29 cellular contexts compared by ENCODE assay signal in the genomic region with DNA sequence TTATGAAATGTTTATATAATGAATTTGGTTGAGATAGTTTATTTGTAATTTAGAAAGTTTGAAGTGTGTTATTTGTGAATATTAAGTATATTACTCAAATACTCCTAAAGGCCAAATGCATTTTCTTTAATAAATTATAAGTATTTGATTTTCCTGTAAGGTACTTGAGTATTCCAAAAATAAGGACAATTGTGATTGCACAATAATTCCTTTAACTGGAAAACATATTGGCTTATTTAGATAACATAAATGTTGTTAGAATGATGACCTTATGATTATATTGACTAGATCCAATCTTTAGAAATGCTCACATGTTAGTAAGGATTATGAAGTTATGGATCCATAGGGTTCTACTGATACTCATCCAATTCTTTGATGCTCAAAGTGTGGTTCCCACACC.
"Had no signal": no experiment of that assay in that cellular context is flagged by ENCODE, and none has a peak within 500 bp of the region (broad histone marks: within the 10 kb centered on the region; RNA-seq: fewer than 3 reads in every experiment).

No MANE protein-coding gene starts in this region.

- DNase-seq: activated CD4-positive, alpha-beta memory T cell treated with anti-CD3 and anti-CD28 coated beads, Interleukin-2, amount 10 ng/mL, durations not matched to agents 7 days and 5 days; activated CD4-positive, alpha-beta T cell treated with anti-CD3 and anti-CD28 coated beads for 1 hour; activated CD4-positive, alpha-beta T cell treated with anti-CD3 and anti-CD28 coated beads for 4 hours; activated CD4-positive, alpha-beta T cell treated with anti-CD3 and anti-CD28 coated beads, Interleukin-2, amount 10 ng/mL, durations not matched to agents 7 days and 5 days; activated CD4-positive, alpha-beta T cell treated with anti-CD3 and anti-CD28 coated beads, Interleukin-2, amount 50 U/mL, for 4 hours; activated CD8-positive, alpha-beta memory T cell treated with anti-CD3 and anti-CD28 coated beads, Interleukin-2, amount 50 U/mL, for 48 hours; activated gamma-delta T cell; activated naive CD4-positive, alpha-beta T cell treated with anti-CD3 and anti-CD28 coated beads, Interleukin-2, amount 50 U/mL, for 16 hours; activated naive CD4-positive, alpha-beta T cell treated with Interleukin-2 at 50 U/mL for 16 hours; activated T-cell treated with anti-CD3 and anti-CD28 coated beads for 4 hours; activated T-cell treated with anti-CD3 and anti-CD28 coated beads, Interleukin-2, amount 50 U/mL, for 24 hours; activated T-cell treated with anti-CD3 and anti-CD28 coated beads, Interleukin-2, amount 50 U/mL, for 72 hours; amniotic stem cell; anterior cingulate cortex; brain microvascular endothelial cell; cortex of kidney; dermis blood vessel endothelial cell; effector CD4-positive, alpha-beta T cell; effector memory CD8-positive, alpha-beta T cell; erythroblast; foreskin keratinocyte; heart right ventricle; T-helper 2 cell had no signal

- H3K27ac ChIP-seq: brain microvascular endothelial cell, esophagus muscularis mucosa, foreskin keratinocyte, gastroesophageal sphincter, heart right ventricle, VCaP had no signal

- H3K9me3 ChIP-seq: esophagus muscularis mucosa, gastroesophageal sphincter had no signal

- H3K4me1 ChIP-seq: heart right ventricle had no signal

- H3K36me3 ChIP-seq: brain microvascular endothelial cell, esophagus muscularis mucosa, gastroesophageal sphincter, heart right ventricle had no signal

- FAIRE-seq: astrocyte, bronchial epithelial cell had no signal

- ATAC-seq: activated T-cell treated with anti-CD3 and anti-CD28 coated beads, Interleukin-2, amount 50 U/mL, for 72 hours; effector memory CD8-positive, alpha-beta T cell; foreskin keratinocyte; gastroesophageal sphincter; heart right ventricle; WTC11 had no signal

- H3K27me3 ChIP-seq: brain microvascular endothelial cell, esophagus muscularis mucosa, foreskin keratinocyte, gastroesophageal sphincter, heart right ventricle had no signal

- H3K4me3 ChIP-seq: esophagus muscularis mucosa, gastroesophageal sphincter, heart right ventricle had no signal
